In the genomic region with DNA sequence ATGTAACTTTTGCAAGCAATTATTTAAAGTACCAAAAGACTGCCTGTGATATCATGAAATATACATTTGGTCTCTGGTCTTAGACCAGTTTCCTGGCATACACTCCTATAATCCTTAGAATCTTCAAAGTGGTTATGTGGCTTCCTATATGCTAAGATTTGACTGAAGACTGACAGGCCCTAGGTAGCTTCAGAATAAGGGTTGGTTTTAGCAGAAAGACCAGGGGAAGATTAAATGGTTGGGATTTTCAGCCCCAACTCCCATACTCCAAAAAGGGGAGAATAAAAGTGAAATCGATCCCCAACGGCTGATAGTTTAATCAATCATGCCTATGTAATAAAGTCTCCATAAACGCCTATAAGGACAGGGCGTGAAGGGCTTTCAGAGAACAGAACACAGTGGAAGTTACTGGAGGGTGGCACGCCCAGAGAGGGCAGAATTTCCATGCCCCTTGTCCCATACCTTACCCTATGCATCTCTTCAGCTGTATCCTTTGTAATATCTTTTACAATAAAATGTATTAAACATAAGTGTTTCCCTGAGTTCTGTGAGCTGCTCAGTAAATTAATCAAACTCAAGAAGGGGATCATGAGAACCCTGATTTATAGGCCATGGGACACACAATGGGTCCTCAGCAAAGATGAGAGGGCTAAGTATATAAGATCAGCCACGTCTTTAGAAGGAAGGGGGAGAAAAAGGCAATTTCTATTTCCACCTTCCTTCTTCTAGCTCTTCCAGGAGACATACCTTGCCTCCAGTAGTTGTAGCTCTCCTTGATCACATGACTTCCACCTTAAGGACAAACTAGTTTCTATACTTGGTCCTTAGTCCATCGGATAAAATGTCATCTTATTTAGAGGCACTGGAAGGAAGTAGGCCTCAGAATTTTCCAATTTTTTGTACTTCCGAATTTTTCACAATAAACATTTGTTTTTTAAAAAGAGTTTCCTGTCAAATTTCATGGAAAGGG, we compare ENCODE assay signal across 17 cellular contexts. TPM values are rescaled to one million over a fixed set of nuclear protein-coding genes. Genes with fewer than 3 reads are reported as not detected.
DNase-seq lines count a peak whose midpoint lies in the region; ATAC-seq and TF ChIP-seq lines count a peak whose summit lies in the region.
"Had no signal": no experiment of that assay in that cellular context is flagged by ENCODE, and none has a peak within 500 bp of the region (broad histone marks: within the 10 kb centered on the region; RNA-seq: fewer than 3 reads in every experiment).

No MANE protein-coding gene starts in this region.

- no peak for ATAC-seq in activated naive CD8-positive, alpha-beta T cell treated with anti-CD3 and anti-CD28 coated beads, Interleukin-2, amount 50 U/mL, for 24 hours
- no peak for ATAC-seq in central memory CD8-positive, alpha-beta T cell (replicated peaks; ENCODE audit: extremely low read depth, poor library complexity, severe bottlenecking)

- H3K4me3 Mint-ChIP-seq in activated naive CD8-positive, alpha-beta T cell, result no peak overlapping the region
- no peak overlapping the region for H3K4me3 Mint-ChIP-seq in activated naive CD8-positive, alpha-beta T cell treated with anti-CD3 and anti-CD28 coated beads, Interleukin-2, amount 50 U/mL, for 24 hours
- H3K4me3 Mint-ChIP-seq in HFFc6 (no peak overlapping the region), nephron progenitor cell (no peak overlapping the region), progenitor cell of endocrine pancreas (ENCODE audit: low read depth) (no peak overlapping the region)
- no peak overlapping the region for H3K4me3 Mint-ChIP-seq in central memory CD8-positive, alpha-beta T cell

- peaks cover 25% of the 10 kb centered on the region for H3K4me1 Mint-ChIP-seq in activated naive CD8-positive, alpha-beta T cell (ENCODE audit: low read depth)
- H3K4me1 Mint-ChIP-seq in activated naive CD8-positive, alpha-beta T cell treated with anti-CD3 and anti-CD28 coated beads, Interleukin-2, amount 50 U/mL, for 24 hours, result peaks cover 13% of the 10 kb centered on the region
- no peaks in the 10 kb centered on the region; the same call in 1 of the 2 replicates for H3K4me1 Mint-ChIP-seq in HFFc6 (ENCODE audit: low read depth)
- H3K4me1 Mint-ChIP-seq in central memory CD8-positive, alpha-beta T cell, result peaks cover 21% of the 10 kb centered on the region
- H3K4me1 Mint-ChIP-seq in nephron progenitor cell, result no peaks in the 10 kb centered on the region
- no peaks in the 10 kb centered on the region for H3K4me1 Mint-ChIP-seq in progenitor cell of endocrine pancreas (ENCODE audit: low read depth)

- H3K9me3 Mint-ChIP-seq in activated naive CD8-positive, alpha-beta T cell (ENCODE audit: low read depth), result no peaks in the 10 kb centered on the region
- no peaks in the 10 kb centered on the region for H3K9me3 Mint-ChIP-seq in activated naive CD8-positive, alpha-beta T cell treated with anti-CD3 and anti-CD28 coated beads, Interleukin-2, amount 50 U/mL, for 24 hours
- H3K9me3 Mint-ChIP-seq in HFFc6 (no peaks in the 10 kb centered on the region), nephron progenitor cell (peaks cover 4% of the 10 kb centered on the region), progenitor cell of endocrine pancreas (ENCODE audit: low read depth) (no peaks in the 10 kb centered on the region)
- H3K9me3 Mint-ChIP-seq in central memory CD8-positive, alpha-beta T cell, result no peaks in the 10 kb centered on the region

- no peaks in the 10 kb centered on the region for H3K27me3 Mint-ChIP-seq in activated naive CD8-positive, alpha-beta T cell
- H3K27me3 Mint-ChIP-seq in activated naive CD8-positive, alpha-beta T cell treated with anti-CD3 and anti-CD28 coated beads, Interleukin-2, amount 50 U/mL, for 24 hours, result no peaks in the 10 kb centered on the region
- no peaks in the 10 kb centered on the region for H3K27me3 Mint-ChIP-seq in HFFc6 (ENCODE audit: insufficient read depth)
- H3K27me3 Mint-ChIP-seq in central memory CD8-positive, alpha-beta T cell, result no peaks in the 10 kb centered on the region
- H3K27me3 Mint-ChIP-seq in nephron progenitor cell (ENCODE audit: low read depth, poor library complexity), result no peaks in the 10 kb centered on the region
- no peaks in the 10 kb centered on the region for H3K27me3 Mint-ChIP-seq in progenitor cell of endocrine pancreas

- H3K36me3 Mint-ChIP-seq in activated naive CD8-positive, alpha-beta T cell, result peaks cover 28% of the 10 kb centered on the region
- peaks cover 53% of the 10 kb centered on the region for H3K36me3 Mint-ChIP-seq in activated naive CD8-positive, alpha-beta T cell treated with anti-CD3 and anti-CD28 coated beads, Interleukin-2, amount 50 U/mL, for 24 hours (ENCODE audit: low read depth)
- H3K36me3 Mint-ChIP-seq in HFFc6 (ENCODE audit: low read depth), result peaks cover 27% of the 10 kb centered on the region
- H3K36me3 Mint-ChIP-seq in central memory CD8-positive, alpha-beta T cell (ENCODE audit: insufficient read depth), result peaks cover 13% of the 10 kb centered on the region
- peaks cover 73% of the 10 kb centered on the region for H3K36me3 Mint-ChIP-seq in nephron progenitor cell (ENCODE audit: low read depth)
- H3K36me3 Mint-ChIP-seq in progenitor cell of endocrine pancreas (ENCODE audit: insufficient read depth), result peaks cover 15% of the 10 kb centered on the region

- H3K27ac Mint-ChIP-seq in activated naive CD8-positive, alpha-beta T cell, result peak overlapping the region; percentile 66
- no peak overlapping the region for H3K27ac Mint-ChIP-seq in activated naive CD8-positive, alpha-beta T cell treated with anti-CD3 and anti-CD28 coated beads, Interleukin-2, amount 50 U/mL, for 24 hours
- H3K27ac Mint-ChIP-seq in HFFc6 (0 out of 2 replicates have a peak overlapping the region, but pooled peaks have one; percentile 18), nephron progenitor cell (peak overlapping the region; percentile 92), progenitor cell of endocrine pancreas (no peak overlapping the region)
- H3K27ac Mint-ChIP-seq in central memory CD8-positive, alpha-beta T cell (ENCODE audit: low read depth), result peak overlapping the region; percentile 85

- DNase-seq in activated naive CD8-positive, alpha-beta T cell treated with anti-CD3 and anti-CD28 coated beads, Interleukin-2, amount 50 U/mL, for 24 hours, result no peak
- no peak for DNase-seq in HFFc6
- DNase-seq in central memory CD8-positive, alpha-beta T cell (ENCODE audit: low spot score in 2 of 2), result no peak
- no peak for DNase-seq in nephron progenitor cell
- no peak for DNase-seq in T1000 (lab: John Stamatoyannopoulos, UW)
- no peak for DNase-seq in progenitor cell of endocrine pancreas (ENCODE audit: low spot score, unreplicated experiment)
- no peak for DNase-seq in NCI-H2081 (lab: John Stamatoyannopoulos, UW)
- DNase-seq: EL; IMR-90; Kasumi-1; NCI-H1105; NCI-H187; NCI-H446; NCI-H69; NK-92 treated with Interleukin-12 subunit alpha and Interleukin-12 subunit beta, amount 100 ng/mL, for 24 hours; SHP77 had no signal

- TF ChIP-seq CTCF in HFFc6 (IDR thresholded peaks at IDR 0.05) (no peak), nephron progenitor cell (IDR thresholded peaks at IDR 0.05) (no peak), progenitor cell of endocrine pancreas (IDR thresholded peaks at IDR 0.05; ENCODE audit: unreplicated experiment) (no peak)

RNA-seq across cellular contexts. Expression of gene ANKRD17, which starts 26.8 kb away (rescaled TPM):
- total RNA-seq in HFFc6 (2021; fragmentation: NEBNext Ultra II Directional; extraction: Animal tissue kit (Norgen Biotek cat#: 25700)), result 10 to 100 TPM; 51.7 to 61.0 (median 56.4) TPM
- total RNA-seq in progenitor cell of endocrine pancreas, result 88.3 and 90.8 TPM in 2 replicates

Comparison
In these comparisons a context has a peak if more than half of its experiments do, and no peak if none do; other contexts are left out.
1. H3K27ac Mint-ChIP-seq: peak in activated naive CD8-positive, alpha-beta T cell (single experiment), HFFc6 (single experiment), central memory CD8-positive, alpha-beta T cell (single experiment) and nephron progenitor cell (single experiment); none in activated naive CD8-positive, alpha-beta T cell treated with anti-CD3 and anti-CD28 coated beads, Interleukin-2, amount 50 U/mL, for 24 hours (single experiment) and progenitor cell of endocrine pancreas (single experiment).